Comparison of ENCODE assay signal across 30 cellular contexts in genomic region chr21:21279193-21279901, GRCh38.
"Had no signal": no experiment of that assay in that cellular context is flagged by ENCODE, and none has a peak within 500 bp of the region (broad histone marks: within the 10 kb centered on the region; RNA-seq: fewer than 3 reads in every experiment).

No MANE protein-coding gene starts in this region.

- DNase-seq: activated CD4-positive, alpha-beta memory T cell treated with anti-CD3 and anti-CD28 coated beads, Interleukin-2, amount 10 ng/mL, durations not matched to agents 7 days and 5 days; activated CD4-positive, alpha-beta T cell treated with anti-CD3 and anti-CD28 coated beads for 1 hour; activated CD4-positive, alpha-beta T cell treated with anti-CD3 and anti-CD28 coated beads for 4 hours; activated CD4-positive, alpha-beta T cell treated with anti-CD3 and anti-CD28 coated beads, Interleukin-2, amount 10 ng/mL, durations not matched to agents 7 days and 5 days; activated CD4-positive, alpha-beta T cell treated with anti-CD3 and anti-CD28 coated beads, Interleukin-2, amount 50 U/mL, for 4 hours; activated CD8-positive, alpha-beta memory T cell treated with anti-CD3 and anti-CD28 coated beads, Interleukin-2, amount 50 U/mL, for 48 hours; activated gamma-delta T cell; activated naive CD4-positive, alpha-beta T cell; activated naive CD4-positive, alpha-beta T cell treated with anti-CD3 and anti-CD28 coated beads, Interleukin-2, amount 10 ng/mL, durations not matched to agents 7 days and 5 days; activated naive CD8-positive, alpha-beta T cell treated with anti-CD3 and anti-CD28 coated beads, Interleukin-2, amount 10 ng/mL, durations not matched to agents 7 days and 5 days; activated T-cell treated with anti-CD3 and anti-CD28 coated beads for 4 hours; activated T-cell treated with anti-CD3 and anti-CD28 coated beads, Interleukin-2, amount 50 U/mL, for 24 hours; activated T-cell treated with anti-CD3 and anti-CD28 coated beads, Interleukin-2, amount 50 U/mL, for 72 hours; central memory CD4-positive, alpha-beta T cell; cerebellar nuclear complex; colonic mucosa; effector CD8-positive, alpha-beta T cell; esophagus squamous epithelium; foreskin melanocyte; T-helper 2 cell had no signal

- H3K9me3 ChIP-seq: ascending aorta, breast epithelium, colonic mucosa, esophagus squamous epithelium, gastroesophageal sphincter had no signal

- H3K4me3 ChIP-seq: ascending aorta, breast epithelium, cardiac muscle cell, colonic mucosa, esophagus squamous epithelium, gastroesophageal sphincter had no signal

- H3K27ac ChIP-seq: ascending aorta, breast epithelium, cardiac muscle cell, colonic mucosa, epithelial cell of prostate, esophagus squamous epithelium, gastroesophageal sphincter, VCaP had no signal

- FAIRE-seq: endometrium, endothelial cell of umbilical vein had no signal

- ATAC-seq: activated naive CD4-positive, alpha-beta T cell treated with anti-CD3 and anti-CD28 coated beads, Interleukin-2, amount 50 U/mL, for 72 hours; activated T-cell treated with anti-CD3 and anti-CD28 coated beads, Interleukin-2, amount 50 U/mL, for 72 hours; gastroesophageal sphincter; WTC11 had no signal

- H3K36me3 ChIP-seq: ascending aorta, breast epithelium, cardiac muscle cell, colonic mucosa, esophagus squamous epithelium, gastroesophageal sphincter had no signal

- H3K27me3 ChIP-seq: ascending aorta, breast epithelium, cardiac muscle cell, colonic mucosa, esophagus squamous epithelium, gastroesophageal sphincter had no signal

- H3K4me1 ChIP-seq: ascending aorta, breast epithelium, colonic mucosa, esophagus squamous epithelium, gastroesophageal sphincter had no signal
